ENCODE assay signal across 21 cellular contexts in the genomic region with DNA sequence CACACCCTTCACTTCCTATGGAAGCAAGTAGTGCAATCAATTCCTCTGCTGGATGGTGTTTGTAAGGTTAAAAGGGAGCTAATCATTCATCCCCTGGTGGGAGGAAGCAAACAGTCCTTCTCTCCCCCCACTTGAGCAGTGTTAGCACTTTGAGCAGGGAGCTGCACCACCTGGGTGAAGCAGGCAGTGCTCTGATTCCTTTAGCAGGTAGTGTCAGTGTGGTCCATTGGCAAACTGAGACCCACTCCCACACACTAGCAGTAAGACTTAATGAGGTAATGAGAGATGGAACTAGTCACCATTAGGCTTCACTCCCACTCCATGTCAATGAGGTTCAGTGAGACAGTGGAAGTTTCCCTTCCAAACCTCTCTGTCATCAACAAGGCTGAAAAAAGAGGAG.
DNase-seq lines count a peak whose midpoint lies in the region; ATAC-seq, FAIRE-seq and TF ChIP-seq lines count a peak whose summit lies in the region.
"Had no signal": no experiment of that assay in that cellular context is flagged by ENCODE, and none has a peak within 500 bp of the region (broad histone marks: within the 10 kb centered on the region; RNA-seq: fewer than 3 reads in every experiment).

No MANE protein-coding gene starts in this region.

- H3K36me3 ChIP-seq in endodermal cell (ENCODE audit: control insufficient read depth, insufficient read depth, low read length) (no peaks in the 10 kb centered on the region), tibial nerve (no peaks in the 10 kb centered on the region)
- H3K36me3 ChIP-seq: BLaER1 had no signal

- no peak for TF ChIP-seq POLR2A in tibial nerve (IDR thresholded peaks at IDR 0.05)

- peaks cover 14% of the 10 kb centered on the region for H3K9me3 Mint-ChIP-seq in endodermal cell
- H3K9me3 Mint-ChIP-seq in nephron progenitor cell: peaks cover 22% of the 10 kb centered on the region

- no peak for ATAC-seq in GM18909 (IDR thresholded peaks at IDR 0.05; ENCODE audit: poor library complexity, unreplicated experiment)
- ATAC-seq: CD8-positive, alpha-beta T cell; GM23338; HCT116 had no signal

- peaks cover 8% of the 10 kb centered on the region for H3K9me3 ChIP-seq in endodermal cell (ENCODE audit: control insufficient read depth, low read length)
- H3K9me3 ChIP-seq in tibial nerve: peaks cover 0 to 16% (median 0%) of the 10 kb centered on the region in 4 donors
- H3K9me3 ChIP-seq: Caco-2 had no signal

- H3K27me3 ChIP-seq in endodermal cell (ENCODE audit: control insufficient read depth, insufficient read depth, low read length, poor library complexity, severe bottlenecking) (no peaks in the 10 kb centered on the region), tibial nerve (no peaks in the 10 kb centered on the region)
- H3K27me3 ChIP-seq: BLaER1 had no signal

- H3K4me1 Mint-ChIP-seq in endodermal cell (peaks cover 13% of the 10 kb centered on the region), nephron progenitor cell (peaks cover 24% of the 10 kb centered on the region)
- H3K4me1 Mint-ChIP-seq: B cell; CD4-positive, CD25-positive, alpha-beta regulatory T cell had no signal

- DNase-seq in HTR-8/SVneo (ENCODE audit: insufficient read length, low spot score): no peak
- no peak for DNase-seq in endodermal cell
- DNase-seq in nephron progenitor cell: no peak
- no peak for DNase-seq in globus pallidus (ENCODE audit: low spot score)
- no peak for DNase-seq in AG20443 (ENCODE audit: low spot score)
- no peak for DNase-seq in tibial nerve (ENCODE audit: low spot score in 2 of 2)
- DNase-seq: Caco-2; CD4-positive, CD25-positive, alpha-beta regulatory T cell; CD8-positive, alpha-beta T cell; DMS153; DND-41 had no signal

- TF ChIP-seq EP300 in tibial nerve (IDR thresholded peaks at IDR 0.05): no peak

- H3K4me3 ChIP-seq in endodermal cell (ENCODE audit: low read length): peak overlapping the region; percentile 2
- H3K4me3 ChIP-seq in tibial nerve: no peak overlapping the region
- H3K4me3 ChIP-seq: BLaER1, GM23338 had no signal

- H3K4me1 ChIP-seq in endodermal cell (ENCODE audit: control insufficient read depth, insufficient read depth, low read length) (peaks cover 4% of the 10 kb centered on the region), tibial nerve (no peaks in the 10 kb centered on the region)
- H3K4me1 ChIP-seq: BLaER1, Caco-2 had no signal

- H3K27ac Mint-ChIP-seq in endodermal cell (peak overlapping the region; percentile 22), nephron progenitor cell (peak overlapping the region; percentile 12)
- H3K27ac Mint-ChIP-seq: B cell; CD4-positive, CD25-positive, alpha-beta regulatory T cell; CD8-positive, alpha-beta T cell; GM23338 had no signal

- H3K4me3 Mint-ChIP-seq in endodermal cell: no peak overlapping the region
- no peak overlapping the region for H3K4me3 Mint-ChIP-seq in nephron progenitor cell
- H3K4me3 Mint-ChIP-seq: B cell; CD4-positive, CD25-positive, alpha-beta regulatory T cell; CD8-positive, alpha-beta T cell; GM23338 had no signal

- peaks cover 4% of the 10 kb centered on the region for H3K36me3 Mint-ChIP-seq in endodermal cell (ENCODE audit: low read depth)
- H3K36me3 Mint-ChIP-seq in nephron progenitor cell (ENCODE audit: low read depth): peaks cover 4% of the 10 kb centered on the region
- H3K36me3 Mint-ChIP-seq: CD4-positive, CD25-positive, alpha-beta regulatory T cell; CD8-positive, alpha-beta T cell had no signal

- no peak for TF ChIP-seq CTCF in endodermal cell (conservative IDR thresholded peaks at IDR 0.05)
- no peak for TF ChIP-seq CTCF in nephron progenitor cell (IDR thresholded peaks at IDR 0.05)
- no peak for TF ChIP-seq CTCF in tibial nerve (IDR thresholded peaks at IDR 0.05)

- FAIRE-seq in HTR-8/SVneo (lab: Jason Lieb, UNC): peak; percentile 9
- FAIRE-seq: G401.6, GM12892, GM19239, H54 had no signal

- no peak overlapping the region for H3K9ac ChIP-seq in endodermal cell (ENCODE audit: extremely low read depth, low read length, poor library complexity, severe bottlenecking)
- H3K9ac ChIP-seq: BLaER1 had no signal

- no peaks in the 10 kb centered on the region for H3K27me3 Mint-ChIP-seq in endodermal cell (ENCODE audit: insufficient read depth)
- H3K27me3 Mint-ChIP-seq in nephron progenitor cell (ENCODE audit: low read depth, poor library complexity): no peaks in the 10 kb centered on the region
- H3K27me3 Mint-ChIP-seq: B cell; CD4-positive, CD25-positive, alpha-beta regulatory T cell had no signal

- no peak overlapping the region for H3K27ac ChIP-seq in endodermal cell (ENCODE audit: low read depth, low read length)
- H3K27ac ChIP-seq in tibial nerve: no peak overlapping the region
- H3K27ac ChIP-seq: BLaER1, C4-2B had no signal
